ENCODE assay signal across 8 cellular contexts in the genomic region with DNA sequence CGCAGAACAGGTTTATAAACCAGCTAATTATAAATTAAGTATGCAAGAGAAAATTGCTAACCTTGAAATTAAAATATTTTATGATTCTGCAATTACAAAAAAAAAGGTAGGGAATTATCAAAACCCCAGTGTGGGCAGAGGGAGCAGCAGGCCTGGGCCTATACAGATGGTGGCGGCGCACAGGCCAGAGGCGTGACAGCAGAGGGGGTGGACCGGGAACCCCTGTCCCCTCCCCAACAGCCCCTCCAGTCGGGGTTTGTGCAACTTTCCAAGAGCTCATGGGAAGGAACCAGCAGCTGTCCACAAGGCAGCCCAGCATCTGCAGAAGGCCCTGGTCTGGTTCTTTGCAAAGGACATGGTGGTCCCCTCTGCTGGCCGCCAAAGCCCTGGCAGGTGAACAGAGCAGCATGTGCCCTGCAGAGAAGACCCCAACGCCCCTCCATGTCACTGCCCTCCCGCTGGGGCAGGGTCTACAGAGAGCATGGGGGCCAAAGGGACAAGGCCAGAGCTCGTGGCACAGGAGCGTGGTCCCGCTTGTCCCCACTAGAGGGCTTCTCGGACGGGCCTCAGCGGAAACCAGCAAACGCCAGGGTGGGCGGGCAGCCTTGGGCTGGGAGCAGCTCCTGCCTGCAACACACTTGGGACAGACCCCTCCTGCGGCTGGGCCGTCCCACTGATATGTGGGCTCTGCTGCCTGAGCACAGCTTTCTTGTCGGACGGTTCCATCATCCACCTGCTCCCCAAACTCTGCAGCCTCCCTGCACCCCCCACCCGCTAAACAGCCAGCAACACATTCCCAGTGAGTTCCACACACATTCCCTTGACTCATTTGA.
DNase-seq lines count a peak whose midpoint lies in the region; ATAC-seq and TF ChIP-seq lines count a peak whose summit lies in the region.

No MANE protein-coding gene starts in this region.

- H3K4me1 ChIP-seq in foreskin keratinocyte (no peaks in the 10 kb centered on the region), sigmoid colon (no peaks in the 10 kb centered on the region)

- no peak for TF ChIP-seq POLR2A in sigmoid colon (IDR thresholded peaks at IDR 0.05)

- H3K36me3 ChIP-seq in sigmoid colon: no peaks in the 10 kb centered on the region

- no peaks in the 10 kb centered on the region for H3K4me1 Mint-ChIP-seq in activated CD4-positive, alpha-beta memory T cell treated with anti-CD3 and anti-CD28 coated beads for 36 hours (ENCODE audit: low read depth)

- H3K27ac ChIP-seq in foreskin keratinocyte (no peak overlapping the region), sigmoid colon (no peak overlapping the region)

- no peaks in the 10 kb centered on the region for H3K9me3 Mint-ChIP-seq in activated CD4-positive, alpha-beta memory T cell treated with anti-CD3 and anti-CD28 coated beads for 36 hours

- CTCF ChIA-PET in activated CD4-positive, alpha-beta memory T cell treated with anti-CD3 and anti-CD28 coated beads for 36 hours (lab: Charles Lee): interaction anchor here (0.8 to 2.2 kb wide), 10 partner anchors 9 to 290 kb away, joined by 3 to 15 read pairs (median 4); no protein-coding TSS in a partner anchor

- H3K9me3 ChIP-seq in sigmoid colon: no peaks in the 10 kb centered on the region

- peak; percentile 40 for DNase-seq in NCI-H82 (lab: John Stamatoyannopoulos, UW)
- DNase-seq in NCI-H82 treated with DMSO at 0.1 percent for 48 hours (lab: John Stamatoyannopoulos, UW; ENCODE audit: unreplicated experiment): no peak
- DNase-seq in HT1080 (ENCODE audit: low read depth): peak; percentile 17
- peak; percentile 56 for DNase-seq in activated CD4-positive, alpha-beta memory T cell treated with anti-CD3 and anti-CD28 coated beads for 36 hours
- DNase-seq in foreskin keratinocyte: no peak
- no peak for DNase-seq in sigmoid colon
- DNase-seq in NCI-H146 treated with DMSO at 0.1 percent for 48 hours (lab: John Stamatoyannopoulos, UW; ENCODE audit: unreplicated experiment): no peak
- no peak for DNase-seq in NCI-H1436 (lab: John Stamatoyannopoulos, UW)

- peak; percentile 55 for ATAC-seq in foreskin keratinocyte

- no peaks in the 10 kb centered on the region for H3K27me3 ChIP-seq in foreskin keratinocyte
- H3K27me3 ChIP-seq in sigmoid colon: peaks cover 0 to 3% (median 0%) of the 10 kb centered on the region in 3 donors

- no peaks in the 10 kb centered on the region for H3K36me3 Mint-ChIP-seq in activated CD4-positive, alpha-beta memory T cell treated with anti-CD3 and anti-CD28 coated beads for 36 hours

- TF ChIP-seq EP300 in sigmoid colon (IDR thresholded peaks at IDR 0.05): no peak

- TF ChIP-seq CTCF in foreskin keratinocyte (conservative IDR thresholded peaks at IDR 0.05) (peak; percentile 41), sigmoid colon (IDR thresholded peaks at IDR 0.05) (peak in 3 of 4 experiments; percentile 13 to 49 (median 42))

- no peak overlapping the region for H3K4me3 ChIP-seq in sigmoid colon

- intact Hi-C loops in activated CD4-positive, alpha-beta memory T cell treated with anti-CD3 and anti-CD28 coated beads for 36 hours (cut with micrococcal nuclease): loop anchor here (5.0 kb wide), 1 partner anchor 238 kb away; no protein-coding TSS in a partner anchor
- intact Hi-C loops in sigmoid colon (cut with DNase I): no loop called here

- no peak overlapping the region for H3K27ac Mint-ChIP-seq in activated CD4-positive, alpha-beta memory T cell treated with anti-CD3 and anti-CD28 coated beads for 36 hours

- WGBS in sigmoid colon, 2 donors: 40 to 53% methylated on average over 22 of the region's 22 CpGs

- POLR2A ChIA-PET in activated CD4-positive, alpha-beta memory T cell treated with anti-CD3 and anti-CD28 coated beads for 36 hours (lab: Charles Lee): no interaction called here

- H3K27me3 Mint-ChIP-seq in activated CD4-positive, alpha-beta memory T cell treated with anti-CD3 and anti-CD28 coated beads for 36 hours: no peaks in the 10 kb centered on the region

- no peak overlapping the region for H3K4me3 Mint-ChIP-seq in activated CD4-positive, alpha-beta memory T cell treated with anti-CD3 and anti-CD28 coated beads for 36 hours

Comparison
In these comparisons a context has a peak if more than half of its experiments do, and no peak if none do; other contexts are left out.
1. DNase-seq: peak in NCI-H82 (single experiment), HT1080 (single experiment) and activated CD4-positive, alpha-beta memory T cell treated with anti-CD3 and anti-CD28 coated beads for 36 hours (single experiment); none in NCI-H82 treated with DMSO at 0.1 percent for 48 hours (single experiment), foreskin keratinocyte (0 of 2), sigmoid colon (single experiment), NCI-H146 treated with DMSO at 0.1 percent for 48 hours (single experiment) and NCI-H1436 (single experiment).